Comparison of ENCODE assay signal across 13 cellular contexts in the genomic region with DNA sequence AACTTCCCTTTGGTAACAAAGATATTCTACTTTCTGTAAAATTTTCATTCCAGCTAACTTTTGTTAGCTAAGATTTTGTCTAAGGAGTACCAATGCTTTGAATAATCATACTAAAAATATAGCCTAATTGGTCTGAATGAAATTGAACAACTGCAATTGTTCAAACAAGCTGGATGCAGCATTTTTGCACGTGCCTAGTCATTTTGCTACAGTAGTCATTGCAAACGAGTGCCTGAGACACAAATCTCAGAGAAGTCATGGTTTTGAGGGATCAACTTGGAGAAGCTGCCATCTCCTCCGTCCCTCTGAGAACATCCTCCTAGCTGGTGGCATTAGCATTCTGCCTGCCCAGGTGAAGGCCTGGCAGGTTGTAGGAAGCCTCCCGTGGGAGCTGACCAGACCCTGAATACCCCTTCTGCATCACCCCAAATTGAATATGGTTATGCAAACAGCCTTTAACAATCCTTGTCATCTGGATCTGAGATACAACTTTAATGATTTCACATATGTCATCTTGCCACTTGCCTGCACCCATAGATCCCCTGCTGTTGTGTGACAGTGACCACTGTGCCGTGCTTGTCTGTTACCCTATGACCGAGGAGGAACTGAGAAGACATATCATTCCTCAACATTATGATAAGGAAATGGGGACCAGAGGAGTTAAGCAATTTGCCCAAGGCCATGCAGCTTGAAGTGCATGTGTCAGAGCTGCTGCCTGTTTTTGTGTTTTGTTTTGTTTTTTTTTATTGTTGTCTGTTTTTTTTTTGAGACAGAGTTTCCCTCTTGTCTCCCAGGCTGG. TPM values are rescaled to one million over a fixed set of nuclear protein-coding genes. Genes with fewer than 3 reads are reported as not detected.
A peak's percentile ranks its signal among the peaks of the same experiment; 100 is the strongest.
DNase-seq lines count a peak whose midpoint lies in the region; ATAC-seq and TF ChIP-seq lines count a peak whose summit lies in the region.
"Had no signal": no experiment of that assay in that cellular context is flagged by ENCODE, and none has a peak within 500 bp of the region (broad histone marks: within the 10 kb centered on the region; RNA-seq: fewer than 3 reads in every experiment).

No MANE protein-coding gene starts in this region.

- peak overlapping the region; percentile 24 for H3K27ac ChIP-seq in left ventricle myocardium inferior (replicated peaks)
- H3K27ac ChIP-seq in upper lobe of right lung, result peak overlapping the region; percentile 25

- in situ Hi-C loops in SK-MEL-5 (cut with HindIII; ENCODE audit: low pct_unique_long_range_greater_than_20kb, low sequenced_read_pairs), result no loop called here

- H3K27me3 ChIP-seq in left ventricle myocardium inferior (ENCODE audit: low read depth), result no peaks in the 10 kb centered on the region
- H3K27me3 ChIP-seq in upper lobe of right lung, result no peaks in the 10 kb centered on the region

- TF ChIP-seq CTCF in left ventricle myocardium inferior (IDR thresholded peaks at IDR 0.05; ENCODE audit: borderline replicate concordance), result no peak
- no peak for TF ChIP-seq CTCF in upper lobe of right lung (IDR thresholded peaks at IDR 0.05)

- no peak for DNase-seq in left ventricle myocardium inferior
- no peak for DNase-seq in left ventricle myocardium superior
- peak; percentile 6 for DNase-seq in SK-MEL-5 (ENCODE audit: low read depth, low spot score)
- peak; percentile 1 for DNase-seq in ecto neural progenitor cell (ENCODE audit: low spot score)
- DNase-seq in upper lobe of right lung, result no peak
- DNase-seq in NCI-H748 (lab: John Stamatoyannopoulos, UW; ENCODE audit: unreplicated experiment), result no peak
- no peak for DNase-seq in NCI-H748 treated with DMSO at 0.1 percent for 48 hours (lab: John Stamatoyannopoulos, UW)
- no peak for DNase-seq in AG08396 (ENCODE audit: low spot score)
- DNase-seq: NCI-H446 had no signal

- intact Hi-C loops in left ventricle myocardium inferior (cut with micrococcal nuclease), result no loop called here
- intact Hi-C loops in left ventricle myocardium superior (cut with micrococcal nuclease), result no loop called here
- intact Hi-C loops in upper lobe of right lung (cut with DNase I), result no loop called here

- ATAC-seq in left ventricle myocardium superior (no peak), upper lobe of right lung (peak; percentile 53)
- ATAC-seq: activated CD4-positive, CD25-positive, alpha-beta regulatory T cell treated with anti-CD3 and anti-CD28 coated beads, Interleukin-2, amount 50 U/mL, for 24 hours; Right ventricle myocardium inferior had no signal

- H3K9me3 ChIP-seq in left ventricle myocardium inferior (replicated peaks) (no peaks in the 10 kb centered on the region), upper lobe of right lung (no peaks in the 10 kb centered on the region)

- H3K4me3 ChIP-seq in left ventricle myocardium inferior (no peak overlapping the region), upper lobe of right lung (no peak overlapping the region)
- H3K4me3 ChIP-seq: coronary artery had no signal

- peaks cover 30% of the 10 kb centered on the region for H3K4me1 ChIP-seq in left ventricle myocardium inferior
- peaks cover 33% of the 10 kb centered on the region for H3K4me1 ChIP-seq in upper lobe of right lung

- H3K36me3 ChIP-seq in left ventricle myocardium inferior (no peaks in the 10 kb centered on the region), upper lobe of right lung (no peaks in the 10 kb centered on the region)

RNA-seq across cellular contexts. Expression of gene MGAT4A, which starts 29.1 kb away (rescaled TPM):
- 18.4 TPM for total RNA-seq in left ventricle myocardium inferior
- total RNA-seq in left ventricle myocardium superior, result 18.8 TPM
- 16.3 and 22.0 TPM in 2 replicates for total RNA-seq in SK-MEL-5 (2014; rRNA removed; shearing (Covaris generic))
- polyA plus RNA-seq in SK-MEL-5 (2015; cell fraction: cytosol; rRNA removed), result 7.4 and 10.2 TPM in 2 replicates
- 8.9 and 9.3 TPM in 2 replicates for polyA plus RNA-seq in SK-MEL-5 (2015; cell fraction: nucleus; rRNA removed)
- total RNA-seq in upper lobe of right lung, result 85.8 TPM
- polyA plus RNA-seq: BJ had no signal

Comparison
In these comparisons a context has a peak if more than half of its experiments do, and no peak if none do; other contexts are left out.
1. DNase-seq: peak in SK-MEL-5 (single experiment) and ecto neural progenitor cell (single experiment); none in left ventricle myocardium inferior (single experiment), left ventricle myocardium superior (single experiment), upper lobe of right lung (single experiment), NCI-H748 (single experiment), NCI-H748 treated with DMSO at 0.1 percent for 48 hours (single experiment) and AG08396 (single experiment).